In genomic region chr21:38505654-38506523, GRCh38 we compare ENCODE assay signal across 8 cellular contexts. TPM values are rescaled to one million over a fixed set of nuclear protein-coding genes. Genes with fewer than 3 reads are reported as not detected.
A peak's percentile ranks its signal among the peaks of the same experiment; 100 is the strongest.
DNase-seq lines count a peak whose midpoint lies in the region; ATAC-seq and TF ChIP-seq lines count a peak whose summit lies in the region.

No MANE protein-coding gene starts in this region.

- no peak overlapping the region for H2BK20ac ChIP-seq in H9 (ENCODE audit: low read depth, low read length, poor library complexity, severe bottlenecking)

- peaks cover 4% of the 10 kb centered on the region for H3K27me3 Mint-ChIP-seq in H9 (ENCODE audit: low read depth)
- peaks cover 41% of the 10 kb centered on the region for H3K27me3 Mint-ChIP-seq in activated T-helper 17 cell treated with anti-CD3 and anti-CD28 coated beads, Interleukin-2, amount 50 U/mL, for 72 hours

- no peaks in the 10 kb centered on the region for H3K36me3 ChIP-seq in BLaER1
- no peaks in the 10 kb centered on the region for H3K36me3 ChIP-seq in left ventricle myocardium inferior
- H3K36me3 ChIP-seq in skeletal muscle tissue (ENCODE audit: control insufficient read depth in 3 of 3, insufficient read depth in 3 of 3, low read length in 3 of 3): no peaks in the 10 kb centered on the region

- no CpG with 5 or more reads among the region's 9 CpGs for WGBS in H9 (ENCODE audit: extremely low coverage, insufficient read length, low lambda C conversion rate)

- no peak overlapping the region for H3K27ac Mint-ChIP-seq in H9
- H3K27ac Mint-ChIP-seq in activated T-helper 17 cell treated with anti-CD3 and anti-CD28 coated beads, Interleukin-2, amount 50 U/mL, for 72 hours: no peak overlapping the region

- no peak overlapping the region for H2AFZ ChIP-seq in H9 (ENCODE audit: low read length)

- H3K18ac ChIP-seq in H9 (ENCODE audit: insufficient read length, low read depth, low read length): no peak overlapping the region

- H3K56ac ChIP-seq in H9 (ENCODE audit: insufficient read length, low read depth, low read length): no peak overlapping the region

- TF ChIP-seq CTCF in H9 (conservative IDR thresholded peaks at IDR 0.05) (peak; percentile 83), left ventricle myocardium inferior (IDR thresholded peaks at IDR 0.05; ENCODE audit: borderline replicate concordance) (peak; percentile 81)

- H2BK15ac ChIP-seq in H9 (ENCODE audit: low read depth, low read length): no peak overlapping the region

- H3K4ac ChIP-seq in H9 (ENCODE audit: low read depth, low read length): no peak overlapping the region

- H3K14ac ChIP-seq in H9 (ENCODE audit: insufficient read depth, low read length): no peak overlapping the region

- H3K27ac ChIP-seq in BLaER1 (no peak overlapping the region), H9 (ENCODE audit: insufficient read length, low read depth, low read length) (no peak overlapping the region), left ventricle myocardium inferior (replicated peaks) (peak overlapping the region; percentile 21), skeletal muscle tissue (ENCODE audit: low read depth, low read length) (peak overlapping the region; percentile 4)

- H3K4me3 ChIP-seq in BLaER1 (no peak overlapping the region), left ventricle myocardium inferior (peak overlapping the region; percentile 30), skeletal muscle tissue (ENCODE audit: low read length in 3 of 3) (peak overlapping the region in 1 of 3 donors; percentile 59)

- intact Hi-C loops in left ventricle myocardium inferior (cut with micrococcal nuclease): loop anchor here (10.0 kb wide), 2 partner anchors 209 to 639 kb away; no protein-coding TSS in a partner anchor

- H3K36me3 Mint-ChIP-seq in H9 (ENCODE audit: insufficient read depth in 1 of 3, low read depth in 3 of 3): peaks cover 0 to 2% (median 0%) of the 10 kb centered on the region in 3 experiments; a peak in 1 of 7 replicates
- H3K36me3 Mint-ChIP-seq in activated T-helper 17 cell treated with anti-CD3 and anti-CD28 coated beads, Interleukin-2, amount 50 U/mL, for 72 hours (ENCODE audit: low read depth): no peaks in the 10 kb centered on the region

- no peak overlapping the region for H4K8ac ChIP-seq in H9 (replicated peaks; ENCODE audit: insufficient read length, low read depth, low read length)

- no peak overlapping the region for H3T11ph ChIP-seq in H9 (ENCODE audit: low read length)

- DNase-seq in H9 (peak; percentile 53), NCI-H345 treated with DMSO at 0.1 percent for 48 hours (lab: John Stamatoyannopoulos, UW; ENCODE audit: unreplicated experiment) (peak; percentile 75), left ventricle myocardium inferior (no peak), activated T-cell treated with anti-CD3 and anti-CD28 coated beads for 4 hours (no peak)

- H3K27me3 ChIP-seq in BLaER1 (no peaks in the 10 kb centered on the region), H9 (ENCODE audit: insufficient read depth, low read length) (no peaks in the 10 kb centered on the region), left ventricle myocardium inferior (ENCODE audit: low read depth) (no peaks in the 10 kb centered on the region), skeletal muscle tissue (ENCODE audit: control insufficient read depth in 3 of 3, insufficient read depth in 3 of 3, low read length in 3 of 3) (peaks cover 0 to 6% (median 2%) of the 10 kb centered on the region in 3 donors)

- no peaks in the 10 kb centered on the region for H3K79me2 ChIP-seq in H9 (ENCODE audit: insufficient read depth, low read length)

- no peak overlapping the region for H3K4me3 Mint-ChIP-seq in H9
- H3K4me3 Mint-ChIP-seq in activated T-helper 17 cell treated with anti-CD3 and anti-CD28 coated beads, Interleukin-2, amount 50 U/mL, for 72 hours: no peak overlapping the region

- H4K91ac ChIP-seq in H9 (ENCODE audit: insufficient read length, low read depth, low read length): no peak overlapping the region

- H4K5ac ChIP-seq in H9 (ENCODE audit: insufficient read length, low read depth, low read length): no peak overlapping the region

- no peaks in the 10 kb centered on the region for H3K79me1 ChIP-seq in H9 (ENCODE audit: insufficient read depth, low read depth, low read length, poor library complexity, severe bottlenecking)

- H3K9me3 Mint-ChIP-seq in H9: no peaks in the 10 kb centered on the region; a peak in 1 of 5 replicates
- no peaks in the 10 kb centered on the region for H3K9me3 Mint-ChIP-seq in activated T-helper 17 cell treated with anti-CD3 and anti-CD28 coated beads, Interleukin-2, amount 50 U/mL, for 72 hours

- H3K4me1 ChIP-seq in BLaER1 (peaks cover 55% of the 10 kb centered on the region), H9 (ENCODE audit: insufficient read depth, low read length) (no peaks in the 10 kb centered on the region; the same call in 1 of the 2 replicates), left ventricle myocardium inferior (peaks cover 32% of the 10 kb centered on the region), skeletal muscle tissue (ENCODE audit: control insufficient read depth in 3 of 3, insufficient read depth in 3 of 3, low read length in 3 of 3) (no peaks in the 10 kb centered on the region)

- H3K4me2 ChIP-seq in BLaER1 (peak overlapping the region; percentile 90), H9 (ENCODE audit: insufficient read depth, insufficient read length, low read length) (no peak overlapping the region)

- H2BK12ac ChIP-seq in H9 (ENCODE audit: insufficient read length, low read depth, low read length): no peak overlapping the region

- no peak overlapping the region for H3K23ac ChIP-seq in H9 (ENCODE audit: insufficient read length, low read depth, low read length)

- H2BK5ac ChIP-seq in H9 (ENCODE audit: insufficient read length, low read length): no peak overlapping the region

- H3K9ac ChIP-seq in BLaER1: no peak overlapping the region; the same call in 1 of the 2 replicates
- H3K9ac ChIP-seq in H9 (ENCODE audit: extremely low read depth, insufficient read length, low read length): no peak overlapping the region
- no peak overlapping the region for H3K9ac ChIP-seq in skeletal muscle tissue (ENCODE audit: low read depth in 1 of 3, low read length in 3 of 3)

- H3K4me1 Mint-ChIP-seq in H9: peaks cover 19 to 22% of the 10 kb centered on the region in 2 experiments
- no peaks in the 10 kb centered on the region for H3K4me1 Mint-ChIP-seq in activated T-helper 17 cell treated with anti-CD3 and anti-CD28 coated beads, Interleukin-2, amount 50 U/mL, for 72 hours

- no peaks in the 10 kb centered on the region for H3K23me2 ChIP-seq in H9 (ENCODE audit: insufficient read length, low read depth, low read length, poor library complexity, severe bottlenecking)

- H2AK5ac ChIP-seq in H9 (ENCODE audit: insufficient read length, low read length): no peak overlapping the region

- no peaks in the 10 kb centered on the region for H4K20me1 ChIP-seq in BLaER1
- no peaks in the 10 kb centered on the region for H4K20me1 ChIP-seq in H9 (ENCODE audit: control insufficient read depth, insufficient read depth, insufficient read length)

- H3K9me3 ChIP-seq in BLaER1: no peaks in the 10 kb centered on the region
- H3K9me3 ChIP-seq in H9 (ENCODE audit: control insufficient read depth, low read depth, low read length): no peaks in the 10 kb centered on the region
- no peaks in the 10 kb centered on the region for H3K9me3 ChIP-seq in left ventricle myocardium inferior (replicated peaks)
- no peaks in the 10 kb centered on the region for H3K9me3 ChIP-seq in skeletal muscle tissue (ENCODE audit: control insufficient read depth in 3 of 3, low read length in 3 of 3)

- ATAC-seq in activated T-helper 17 cell treated with anti-CD3 and anti-CD28 coated beads, Interleukin-2, amount 50 U/mL, for 72 hours (replicated peaks): peak; percentile 60
- no peak for ATAC-seq in HG03280 (IDR thresholded peaks at IDR 0.05; ENCODE audit: unreplicated experiment)

- H2BK120ac ChIP-seq in H9 (ENCODE audit: low read depth, low read length, poor library complexity, severe bottlenecking): no peak overlapping the region

RNA-seq across cellular contexts. Expression of gene ERG, which starts 7.6 kb away (rescaled TPM):
- 0.11 and 0.18 TPM in 2 replicates for total RNA-seq in H9 (2021)
- total RNA-seq in activated T-helper 17 cell treated with anti-CD3 and anti-CD28 coated beads, Interleukin-2, amount 50 U/mL, for 72 hours: not detected
- 17.3 TPM for total RNA-seq in left ventricle myocardium inferior
- 4.7 TPM for total RNA-seq in skeletal muscle tissue

Comparison
In these comparisons a context has a peak if more than half of its experiments do, and no peak if none do; other contexts are left out.
1. H3K27ac ChIP-seq: peak in left ventricle myocardium inferior (single experiment) and skeletal muscle tissue (single experiment); none in BLaER1 (single experiment) and H9 (single experiment).
2. DNase-seq: peak in H9 (single experiment) and NCI-H345 treated with DMSO at 0.1 percent for 48 hours (single experiment); none in left ventricle myocardium inferior (single experiment) and activated T-cell treated with anti-CD3 and anti-CD28 coated beads for 4 hours (single experiment).